In the genomic region with DNA sequence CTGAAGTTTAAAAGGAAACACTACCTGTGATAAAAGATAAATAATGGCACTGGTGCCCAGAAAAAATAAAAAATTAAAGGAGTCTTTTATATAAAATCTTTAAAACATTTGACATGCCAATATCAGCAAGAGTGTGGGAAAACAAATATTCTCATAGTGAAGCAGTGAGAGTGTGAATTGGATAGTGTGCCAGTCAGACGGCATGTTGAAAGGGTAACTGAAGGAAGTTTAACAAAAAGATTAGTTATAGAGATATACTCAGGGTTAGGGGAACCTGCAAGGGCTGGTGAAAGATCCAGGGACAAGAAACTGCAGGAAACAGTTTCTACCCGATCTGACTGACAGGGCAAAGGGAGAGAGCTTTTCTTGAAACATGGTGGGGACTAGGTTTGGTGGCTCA, we compare ENCODE assay signal across 21 cellular contexts. TPM values are rescaled to one million over a fixed set of nuclear protein-coding genes. Genes with fewer than 3 reads are reported as not detected.
DNase-seq lines count a peak whose midpoint lies in the region; ATAC-seq, FAIRE-seq and TF ChIP-seq lines count a peak whose summit lies in the region.
"Had no signal": no experiment of that assay in that cellular context is flagged by ENCODE, and none has a peak within 500 bp of the region (broad histone marks: within the 10 kb centered on the region; RNA-seq: fewer than 3 reads in every experiment).

No MANE protein-coding gene starts in this region.

- POLR2A ChIA-PET in K562 (lab: Yijun Ruan, JAX) (interaction anchor here (1.1 to 1.4 kb wide), 3 partner anchors 15 to 31 kb away, joined by 3 read pairs; partner anchors contain the start of gene GMNN), RWPE1 (lab: Yijun Ruan, JAX; ENCODE audit: low non-redundant PET) (no interaction called here)

- H3K36me3 Mint-ChIP-seq in Calu3 (ENCODE audit: insufficient read depth, unreplicated experiment) (peaks cover 4% of the 10 kb centered on the region), progenitor cell of endocrine pancreas (ENCODE audit: insufficient read depth) (no peaks in the 10 kb centered on the region)
- H3K36me3 Mint-ChIP-seq: CD8-positive, alpha-beta T cell had no signal

- H3K27me3 ChIP-seq in K562 (ENCODE audit: control insufficient read depth in 2 of 2, insufficient read depth in 2 of 2, low read length in 2 of 2) = 0 out of 5 replicates have a peak, but pooled peaks cover 0 to 4% of the 10 kb centered on the region in 2 experiments
- no peaks in the 10 kb centered on the region for H3K27me3 ChIP-seq in esophagus muscularis mucosa
- H3K27me3 ChIP-seq: BLaER1 treated with 17β-estradiol and CSF1 and Interleukin-3, amounts not matched to agents 10 nM and 100 nM had no signal

- H3K79me2 ChIP-seq in K562 (ENCODE audit: control insufficient read depth, insufficient read depth, low read length) = no peaks in the 10 kb centered on the region

- H3K36me3 ChIP-seq in K562 (ENCODE audit: control insufficient read depth, insufficient read depth, low read length) (no peaks in the 10 kb centered on the region), esophagus muscularis mucosa (no peaks in the 10 kb centered on the region)
- H3K36me3 ChIP-seq: BLaER1 treated with 17β-estradiol and CSF1 and Interleukin-3, amounts not matched to agents 10 nM and 100 nM had no signal

- H3K4me1 ChIP-seq in K562 (replicated peaks in 1 of 2; ENCODE audit: control insufficient read depth in 2 of 2, insufficient read depth in 2 of 2, low read length in 2 of 2) = peaks cover 0 to 17% of the 10 kb centered on the region in 2 experiments; a peak in 3 of 5 replicates
- no peaks in the 10 kb centered on the region for H3K4me1 ChIP-seq in esophagus muscularis mucosa

- no peak for TF ChIP-seq CTCF in Calu3 (IDR thresholded peaks at IDR 0.05; ENCODE audit: unreplicated experiment)
- TF ChIP-seq CTCF in K562 (IDR thresholded peaks at IDR 0.05 in 2 of 3, conservative IDR thresholded peaks at IDR 0.05 in 1 of 3; ENCODE audit: insufficient read depth in 2 of 3, low read depth in 1 of 3, low read length in 3 of 3) = no peak
- no peak for TF ChIP-seq CTCF in esophagus muscularis mucosa (IDR thresholded peaks at IDR 0.05)
- TF ChIP-seq CTCF in progenitor cell of endocrine pancreas (IDR thresholded peaks at IDR 0.05; ENCODE audit: unreplicated experiment) = no peak
- no peak for TF ChIP-seq CTCF in RWPE1 (conservative IDR thresholded peaks at IDR 0.05; ENCODE audit: low read depth)

- H3K27ac ChIP-seq in K562 (ENCODE audit: extremely low read depth, low read depth, low read length) (no peak overlapping the region), esophagus muscularis mucosa (replicated peaks in 1 of 4) (no peak overlapping the region), RWPE1 (no peak overlapping the region)
- H3K27ac ChIP-seq: BLaER1 treated with 17β-estradiol and CSF1 and Interleukin-3, amounts not matched to agents 10 nM and 100 nM; GM23248 had no signal

- no peaks in the 10 kb centered on the region for H3K27me3 Mint-ChIP-seq in Calu3 (ENCODE audit: unreplicated experiment)
- H3K27me3 Mint-ChIP-seq in progenitor cell of endocrine pancreas = no peaks in the 10 kb centered on the region

- H3K4me3 ChIP-seq in K562 = no peak overlapping the region
- no peak overlapping the region for H3K4me3 ChIP-seq in esophagus muscularis mucosa
- H3K4me3 ChIP-seq: BLaER1 treated with 17β-estradiol and CSF1 and Interleukin-3, amounts not matched to agents 10 nM and 100 nM; GM12878; GM23248 had no signal

- H3K4me2 ChIP-seq in K562 (ENCODE audit: insufficient read depth, low read length) = no peak overlapping the region

- no peak for FAIRE-seq in K562 (lab: Jason Lieb, UNC)
- FAIRE-seq: GM12878, H54 had no signal

- peaks cover 20% of the 10 kb centered on the region for H3K4me1 Mint-ChIP-seq in Calu3 (ENCODE audit: low read depth, unreplicated experiment)
- peaks cover 7% of the 10 kb centered on the region for H3K4me1 Mint-ChIP-seq in progenitor cell of endocrine pancreas (ENCODE audit: low read depth)

- H4K20me1 ChIP-seq in K562 (replicated peaks; ENCODE audit: control insufficient read depth, insufficient read depth, low read length) = no peaks in the 10 kb centered on the region
- H4K20me1 ChIP-seq: BLaER1 treated with 17β-estradiol and CSF1 and Interleukin-3, amounts not matched to agents 10 nM and 100 nM had no signal

- peak overlapping the region; percentile 0 for H3K27ac Mint-ChIP-seq in Calu3 (ENCODE audit: unreplicated experiment)
- peak overlapping the region; percentile 14 for H3K27ac Mint-ChIP-seq in progenitor cell of endocrine pancreas
- H3K27ac Mint-ChIP-seq: B cell; CD8-positive, alpha-beta T cell had no signal

- ATAC-seq in K562 (no peak), HG03469 (IDR thresholded peaks at IDR 0.05; ENCODE audit: unreplicated experiment) (no peak)
- ATAC-seq: CD8-positive, alpha-beta T cell; GM12878 had no signal

- no TSS peak for BruUV-seq in Calu3 (replicated peaks; lab: Mats Ljungman, UMichigan)
- BruUV-seq in K562 (replicated peaks; lab: Mats Ljungman, UMichigan) = no TSS peak

- TF ChIP-seq RAD21 in K562 (CRISPR knock-in tag; conservative IDR thresholded peaks at IDR 0.05 in 1 of 2, IDR thresholded peaks at IDR 0.05 in 1 of 2) = no peak

- in situ Hi-C loops in K562 (cut with MboI) = no loop called here

- WGBS in K562 (ENCODE audit: insufficient coverage, low coverage, missing lambda C conversion rate) = 28% methylated on average over 2 of the region's 2 CpGs
- 72% methylated on average over 2 of the region's 2 CpGs for WGBS in esophagus muscularis mucosa

- DNase-seq in Calu3 (no peak), K562 (ENCODE audit: extremely low read depth in 1 of 4, low spot score in 3 of 4) (no peak), esophagus muscularis mucosa (ENCODE audit: extremely low spot score) (peak; percentile 29), progenitor cell of endocrine pancreas (ENCODE audit: low spot score, unreplicated experiment) (no peak), RWPE1 (ENCODE audit: low spot score) (no peak)
- DNase-seq in NK-92 treated with Interleukin-12 subunit alpha and Interleukin-12 subunit beta, amount 100 ng/mL, for 24 hours (lab: John Stamatoyannopoulos, UW) = no peak
- DNase-seq: 8988T; CD8-positive, alpha-beta T cell; DMS 273 treated with DMSO at 0.1 percent for 48 hours; DMS53; DND-41; GM23248; HCEC 1CT had no signal

- TF ChIP-seq POLR2A in K562 (conservative IDR thresholded peaks at IDR 0.05) = no peak
- no peak for TF ChIP-seq POLR2A in esophagus muscularis mucosa (IDR thresholded peaks at IDR 0.05; ENCODE audit: low read depth)

- no peaks in the 10 kb centered on the region; the same call in none of the 2 replicates for H3K9me3 ChIP-seq in K562 (replicated peaks; ENCODE audit: control insufficient read depth, insufficient read depth, low read depth, low read length)
- no peaks in the 10 kb centered on the region for H3K9me3 ChIP-seq in esophagus muscularis mucosa

- H2AFZ ChIP-seq in K562 (ENCODE audit: low read depth, low read length) = peak overlapping the region; percentile 44; the same call in 1 of the 2 replicates
- H2AFZ ChIP-seq: GM23248 had no signal

- intact Hi-C loops in Calu3 (cut with micrococcal nuclease; ENCODE audit: unreplicated experiment) = no loop called here
- intact Hi-C loops in K562 (cut with micrococcal nuclease) = no loop called here
- intact Hi-C loops in esophagus muscularis mucosa (cut with DNase I) = no loop called here

- H3K4me3 Mint-ChIP-seq in Calu3 (ENCODE audit: low read depth, unreplicated experiment) = no peak overlapping the region
- no peak overlapping the region for H3K4me3 Mint-ChIP-seq in progenitor cell of endocrine pancreas (ENCODE audit: low read depth)
- H3K4me3 Mint-ChIP-seq: B cell; CD8-positive, alpha-beta T cell had no signal

- TF ChIP-seq EP300 in K562 (IDR thresholded peaks at IDR 0.05; ENCODE audit: low read length) (no peak), esophagus muscularis mucosa (IDR thresholded peaks at IDR 0.05) (no peak)

- H3K9ac ChIP-seq in K562 (ENCODE audit: insufficient read depth in 1 of 2, low read depth in 2 of 2, low read length in 2 of 2) = no peak overlapping the region
- H3K9ac ChIP-seq: BLaER1 treated with 17β-estradiol and CSF1 and Interleukin-3, amounts not matched to agents 10 nM and 100 nM; GM23248 had no signal

- peaks cover 10% of the 10 kb centered on the region for H3K9me3 Mint-ChIP-seq in Calu3 (ENCODE audit: low read depth, unreplicated experiment)
- H3K9me3 Mint-ChIP-seq in progenitor cell of endocrine pancreas (ENCODE audit: low read depth) = peaks cover 9% of the 10 kb centered on the region
- H3K9me3 Mint-ChIP-seq: CD8-positive, alpha-beta T cell had no signal

- CTCF ChIA-PET in Calu3 (lab: Charles Lee) (interaction anchor here (2.0 kb wide), 1 partner anchor 9 kb away, joined by 13 read pairs; no protein-coding TSS in a partner anchor), K562 (lab: Yijun Ruan, JAX; ENCODE audit: low intra/inter-chr PET ratio) (no interaction called here), RWPE1 (lab: Yijun Ruan, JAX) (interaction anchor here (0.5 kb wide), 1 partner anchor 264 kb away, joined by 5 read pairs; no protein-coding TSS in a partner anchor)

- H3K9me1 ChIP-seq in K562 (ENCODE audit: control insufficient read depth, insufficient read depth, low read length) = no peaks in the 10 kb centered on the region

RNA-seq across cellular contexts. Expression of gene GMNN, which starts 22.2 kb away (rescaled TPM):
- total RNA-seq in Calu3 (2022) (183 and 200 TPM in 2 replicates), K562 (2014; rRNA removed) (140 and 156 TPM in 2 replicates), K562 (2014; rRNA removed; fragmentation: Illumina TruSeq; extraction: Trizol) (189 and 216 TPM in 2 replicates), K562 (2015; rRNA removed; fragmentation: Illumina TruSeq; extraction: Trizol) (187 and 210 TPM in 2 replicates), K562 (2021) (144 and 146 TPM in 2 replicates), esophagus muscularis mucosa (1 to 10 TPM; 4.1 to 8.0 (median 5.4) TPM), progenitor cell of endocrine pancreas (65.4 and 69.2 TPM in 2 replicates)
- total RNA-seq in K562 (2011; cell fraction: chromatin; rRNA removed; ENCODE audit: low replicate concordance) = 62.3 and 103 TPM in 2 replicates
- total RNA-seq in K562 (2011; cell fraction: nucleolus; rRNA removed) = 65.7 and 78.8 TPM in 2 replicates
- 98.0 and 106 TPM in 2 replicates for total RNA-seq in K562 (2011; cell fraction: nucleoplasm; rRNA removed)
- polyA plus RNA-seq in K562 (2011; rRNA removed) (125 and 167 TPM in 2 replicates), K562 (2014; fragmentation: Illumina TruSeq; extraction: Trizol) (217 and 222 TPM in 2 replicates), K562 (2014; fragmentation: Nextera tagmentation; extraction: Ambion mirVana) (100 to 1,000 TPM; 331 to 370 TPM), K562 (2014; rRNA removed) (199 and 254 TPM in 2 replicates)
- polyA plus RNA-seq in K562 (2011; cell fraction: cytosol; rRNA removed) = 79.5 and 92.1 TPM in 2 replicates
- polyA plus RNA-seq in K562 (2011; cell fraction: nucleus; rRNA removed) = 50.4 and 63.0 TPM in 2 replicates
- 98.2 and 179 TPM in 2 replicates for polyA plus RNA-seq in K562 (2012)
- 80.2 and 85.5 TPM in 2 replicates for polyA minus RNA-seq in K562 (2011; rRNA and poly(A)+ RNA removed)
- polyA minus RNA-seq in K562 (2011; cell fraction: cytosol; rRNA and poly(A)+ RNA removed) = 43.5 and 55.4 TPM in 2 replicates
- polyA minus RNA-seq in K562 (2011; cell fraction: nucleus; rRNA and poly(A)+ RNA removed) = 50.4 and 78.2 TPM in 2 replicates

RNA-seq across cellular contexts. Expression of gene C6orf62, which starts 33.5 kb away (rescaled TPM):
- total RNA-seq in Calu3 (2022) = 334 and 370 TPM in 2 replicates
- total RNA-seq in K562 (2011; cell fraction: chromatin; rRNA removed; ENCODE audit: low replicate concordance) = 43.5 and 83.8 TPM in 2 replicates
- total RNA-seq in K562 (2011; cell fraction: nucleolus; rRNA removed) = 36.7 and 38.0 TPM in 2 replicates
- 66.0 and 93.1 TPM in 2 replicates for total RNA-seq in K562 (2011; cell fraction: nucleoplasm; rRNA removed)
- 48.5 and 52.9 TPM in 2 replicates for total RNA-seq in K562 (2014; rRNA removed)
- total RNA-seq in K562 (2014; rRNA removed; fragmentation: Illumina TruSeq; extraction: Trizol) = 110 and 124 TPM in 2 replicates
- 111 and 113 TPM in 2 replicates for total RNA-seq in K562 (2015; rRNA removed; fragmentation: Illumina TruSeq; extraction: Trizol)
- 113 and 117 TPM in 2 replicates for total RNA-seq in K562 (2021)
- polyA plus RNA-seq in K562 (2011; rRNA removed) = 76.7 and 105 TPM in 2 replicates
- polyA plus RNA-seq in K562 (2011; cell fraction: cytosol; rRNA removed) = 37.7 and 38.4 TPM in 2 replicates
- polyA plus RNA-seq in K562 (2011; cell fraction: nucleus; rRNA removed) = 55.2 and 65.3 TPM in 2 replicates
- 55.2 and 66.1 TPM in 2 replicates for polyA plus RNA-seq in K562 (2012)
- polyA plus RNA-seq in K562 (2014; fragmentation: Illumina TruSeq; extraction: Trizol) = 86.2 and 111 TPM in 2 replicates
- 100 to 1,000 TPM; 355 to 579 TPM for polyA plus RNA-seq in K562 (2014; fragmentation: Nextera tagmentation; extraction: Ambion mirVana)
- 56.8 and 65.6 TPM in 2 replicates for polyA plus RNA-seq in K562 (2014; rRNA removed)
- 117 and 150 TPM in 2 replicates for polyA minus RNA-seq in K562 (2011; rRNA and poly(A)+ RNA removed)
- 41.9 and 92.5 TPM in 2 replicates for polyA minus RNA-seq in K562 (2011; cell fraction: cytosol; rRNA and poly(A)+ RNA removed)
- 37.2 and 54.4 TPM in 2 replicates for polyA minus RNA-seq in K562 (2011; cell fraction: nucleus; rRNA and poly(A)+ RNA removed)
- 10 to 100 TPM; 30.7 to 50.5 (median 40.9) TPM for total RNA-seq in esophagus muscularis mucosa
- total RNA-seq in progenitor cell of endocrine pancreas = 88.6 and 90.0 TPM in 2 replicates

RNA-seq across cellular contexts. Expression of gene ARMH2, which starts 46.2 kb away (rescaled TPM):
- not detected in 2 replicates for total RNA-seq in Calu3 (2022)
- total RNA-seq in K562 (2011; cell fraction: chromatin; rRNA removed; ENCODE audit: low replicate concordance) = not detected in 2 replicates
- total RNA-seq in K562 (2011; cell fraction: nucleolus; rRNA removed) = not detected in 2 replicates
- not detected in 2 replicates for total RNA-seq in K562 (2011; cell fraction: nucleoplasm; rRNA removed)
- total RNA-seq in K562 (2014; rRNA removed) = not detected in 2 replicates
- not detected in 2 replicates for total RNA-seq in K562 (2014; rRNA removed; fragmentation: Illumina TruSeq; extraction: Trizol)
- total RNA-seq in K562 (2015; rRNA removed; fragmentation: Illumina TruSeq; extraction: Trizol) = not detected in 2 replicates
- total RNA-seq in K562 (2021) = not detected in 2 replicates
- polyA plus RNA-seq in K562 (2011; rRNA removed) = not detected in 2 replicates
- polyA plus RNA-seq in K562 (2011; cell fraction: cytosol; rRNA removed) = not detected in 2 replicates
- polyA plus RNA-seq in K562 (2011; cell fraction: nucleus; rRNA removed) = not detected in 2 replicates
- polyA plus RNA-seq in K562 (2012) = not detected in 2 replicates
- polyA plus RNA-seq in K562 (2014; fragmentation: Illumina TruSeq; extraction: Trizol) = not detected in 2 replicates
- polyA plus RNA-seq in K562 (2014; fragmentation: Nextera tagmentation; extraction: Ambion mirVana) = not detected
- not detected in 2 replicates for polyA plus RNA-seq in K562 (2014; rRNA removed)
- not detected in 2 replicates for polyA minus RNA-seq in K562 (2011; rRNA and poly(A)+ RNA removed)
- not detected in 2 replicates for polyA minus RNA-seq in K562 (2011; cell fraction: cytosol; rRNA and poly(A)+ RNA removed)
- not detected in 2 replicates for polyA minus RNA-seq in K562 (2011; cell fraction: nucleus; rRNA and poly(A)+ RNA removed)
- not detected for total RNA-seq in esophagus muscularis mucosa
- total RNA-seq in progenitor cell of endocrine pancreas = not detected in 2 replicates
- total RNA-seq: A673, G401, GM12878, GM23248 had no signal
- polyA plus RNA-seq: AG04450, GM23248 had no signal
